ENCODE assay signal across 33 cellular contexts in the genomic region with DNA sequence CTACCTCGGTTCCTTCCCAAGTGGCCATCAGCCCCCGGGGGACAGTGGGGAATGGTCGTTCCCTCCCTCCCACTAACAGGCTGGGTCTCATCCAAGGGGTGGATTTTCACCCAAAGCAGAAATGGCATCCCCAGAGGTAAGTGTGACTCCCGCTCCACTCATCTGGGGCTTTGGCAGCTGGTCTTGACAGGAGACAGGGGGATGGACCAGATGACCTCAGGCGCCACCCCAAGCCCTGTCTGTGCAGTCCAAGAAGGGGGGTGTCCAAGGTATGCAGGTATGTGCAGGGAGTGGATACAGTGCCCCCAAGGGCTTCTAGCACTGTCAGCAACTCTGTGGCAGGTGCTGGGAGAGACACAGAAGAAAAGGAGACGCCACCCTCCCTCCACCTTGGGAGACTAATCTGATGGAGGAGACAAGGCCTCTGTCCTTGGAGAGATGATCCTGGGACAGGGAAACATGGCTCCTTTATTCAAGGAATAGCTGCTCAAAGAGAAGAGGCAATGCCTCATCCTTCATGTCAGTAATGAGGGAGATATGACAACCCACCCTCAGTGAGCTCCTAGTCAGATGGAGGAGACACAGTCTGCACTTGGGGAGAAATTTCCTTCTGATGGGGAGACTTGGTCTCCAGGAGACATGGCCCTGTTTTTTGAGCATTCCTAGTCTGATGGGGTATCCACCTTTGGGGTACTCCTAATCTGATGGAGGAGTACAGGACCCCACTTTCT. TPM values are rescaled to one million over a fixed set of nuclear protein-coding genes. Genes with fewer than 3 reads are reported as not detected.
"Had no signal": no experiment of that assay in that cellular context is flagged by ENCODE, and none has a peak within 500 bp of the region (broad histone marks: within the 10 kb centered on the region; RNA-seq: fewer than 3 reads in every experiment).

No MANE protein-coding gene starts in this region.

- DNase-seq: activated B cell treated with CpG ODN at 0.5 μM for 24 hours; activated CD4-positive, alpha-beta T cell treated with anti-CD3 and anti-CD28 coated beads for 48 hours; activated CD4-positive, alpha-beta T cell treated with anti-CD3 and anti-CD28 coated beads, Interleukin-2, amount 50 U/mL, for 1 hour; activated CD4-positive, alpha-beta T cell treated with anti-CD3 and anti-CD28 coated beads, Interleukin-2, amount 50 U/mL, for 48 hours; activated CD8-positive, alpha-beta memory T cell treated with anti-CD3 and anti-CD28 coated beads for 24 hours; activated CD8-positive, alpha-beta T cell treated with anti-CD3 and anti-CD28 coated beads for 36 hours; activated effector memory CD4-positive, alpha-beta T cell treated with Interleukin-2 at 50 U/mL for 16 hours; activated gamma-delta T cell treated with Interleukin-2 at 50 U/mL for 16 hours; activated naive CD4-positive, alpha-beta T cell treated with anti-CD3 and anti-CD28 coated beads, Interleukin-2, amount 50 U/mL, for 16 hours; activated naive CD4-positive, alpha-beta T cell treated with Interleukin-2 at 50 U/mL for 16 hours; activated T-cell treated with anti-CD3 and anti-CD28 coated beads, Interleukin-2, amount 50 U/mL, for 4 hours; amniotic stem cell; anterior cingulate cortex; brain microvascular endothelial cell; dermis blood vessel endothelial cell; effector CD4-positive, alpha-beta T cell; effector memory CD8-positive, alpha-beta T cell; erythroblast; foreskin keratinocyte; gastrocnemius medialis; glutamatergic neuron; T-cell; T-helper 17 cell; T1000; WERI-Rb-1 had no signal

- H3K36me3 ChIP-seq: brain microvascular endothelial cell, esophagus muscularis mucosa, gastrocnemius medialis, WERI-Rb-1 had no signal

- H3K4me1 ChIP-seq: esophagus muscularis mucosa, foreskin keratinocyte, gastrocnemius medialis had no signal

- ATAC-seq: activated CD4-positive, CD25-positive, alpha-beta regulatory T cell treated with anti-CD3 and anti-CD28 coated beads, Interleukin-2, amount 50 U/mL, for 24 hours; activated CD8-positive, alpha-beta T cell treated with anti-CD3 and anti-CD28 coated beads for 36 hours; activated T-cell treated with anti-CD3 and anti-CD28 coated beads, Interleukin-2, amount 50 U/mL, for 4 hours; activated T-helper 17 cell treated with anti-CD3 and anti-CD28 coated beads, Interleukin-2, amount 50 U/mL, for 72 hours; effector memory CD8-positive, alpha-beta T cell; foreskin keratinocyte; gastrocnemius medialis; T-cell; T-helper 17 cell had no signal

- H3K27me3 ChIP-seq: brain microvascular endothelial cell, esophagus muscularis mucosa, foreskin keratinocyte, gastrocnemius medialis had no signal

- FAIRE-seq: astrocyte, bronchial epithelial cell had no signal

- H3K27ac ChIP-seq: brain microvascular endothelial cell, coronary artery, esophagus muscularis mucosa, foreskin keratinocyte, gastrocnemius medialis, WERI-Rb-1 had no signal

- H3K9me3 ChIP-seq: esophagus muscularis mucosa, gastrocnemius medialis had no signal

- H3K4me3 ChIP-seq: coronary artery, esophagus muscularis mucosa, gastrocnemius medialis had no signal

RNA-seq across cellular contexts. Expression of gene CEACAM16, which starts 7.7 kb away (rescaled TPM):
- total RNA-seq: activated B cell treated with CpG ODN at 0.5 μM for 24 hours; activated CD8-positive, alpha-beta T cell treated with anti-CD3 and anti-CD28 coated beads for 36 hours; activated T-cell treated with anti-CD3 and anti-CD28 coated beads, Interleukin-2, amount 50 U/mL, for 4 hours; activated T-helper 17 cell treated with anti-CD3 and anti-CD28 coated beads, Interleukin-2, amount 50 U/mL, for 72 hours; bronchial epithelial cell; cardiac septum; cerebellum; esophagus muscularis mucosa; foreskin keratinocyte; gastrocnemius medialis; T-cell; T-helper 17 cell had no signal
- polyA plus RNA-seq: foreskin keratinocyte had no signal

RNA-seq across cellular contexts. Expression of gene CEACAM19, which starts 35.4 kb away (rescaled TPM):
- total RNA-seq: activated B cell treated with CpG ODN at 0.5 μM for 24 hours had no signal
